Comparison of ENCODE assay signal across 1 cellular context in genomic region chr22:37608477-37609239, GRCh38.
TF ChIP-seq lines count a peak whose summit lies in the region.

Gene GGA1, plus strand, starts transcription at chr22:37608834. Its CDS starts 27 bp downstream, at chr22:37608861.

TF ChIP-seq in GM12878, 131 proteins besides CTCF, POLR2A, EP300 and RAD21 (continued from another document and continues in another):
- no peak for TF ChIP-seq REST (IDR thresholded peaks at IDR 0.05; ENCODE audit: low read depth, low read length)
- TF ChIP-seq YY1 (IDR thresholded peaks at IDR 0.05; ENCODE audit: low read depth, low read length): peak; percentile 95
- no peak for TF ChIP-seq CEBPZ (IDR thresholded peaks at IDR 0.05; ENCODE audit: low read depth, low read length)
- TF ChIP-seq E4F1 (IDR thresholded peaks at IDR 0.05; ENCODE audit: borderline replicate concordance, partially characterized antibody): peak; percentile 90
- TF ChIP-seq TBL1XR1 (IDR thresholded peaks at IDR 0.05; ENCODE audit: low read depth, low read length): 0 out of 2 replicates have a peak, but pooled peaks have one; percentile 59
- TF ChIP-seq CBX3 (IDR thresholded peaks at IDR 0.05; ENCODE audit: borderline replicate concordance, low read depth): no peak
- no peak for TF ChIP-seq E2F4 (IDR thresholded peaks at IDR 0.05; ENCODE audit: low read depth, low read length)
- peak; percentile 63 for TF ChIP-seq SIX5 (IDR thresholded peaks at IDR 0.05; ENCODE audit: low read depth, low read length, severe bottlenecking)
- peak; percentile 98 for TF ChIP-seq ZBTB40 (IDR thresholded peaks at IDR 0.05; ENCODE audit: borderline replicate concordance)
- no peak; the same call in 1 of the 2 replicates for TF ChIP-seq ZNF24 (IDR thresholded peaks at IDR 0.05)
- TF ChIP-seq WRNIP1 (IDR thresholded peaks at IDR 0.05; ENCODE audit: borderline replicate concordance, low read depth, low read length): no peak
- TF ChIP-seq NR2C2 (IDR thresholded peaks at IDR 0.05; ENCODE audit: borderline replicate concordance, control insufficient read depth, insufficient read length, low read depth): no peak
- TF ChIP-seq SMC3 (IDR thresholded peaks at IDR 0.05; ENCODE audit: borderline replicate concordance, low read length): no peak
- TF ChIP-seq ZSCAN29 (IDR thresholded peaks at IDR 0.05): no peak
- peak; percentile 71 for TF ChIP-seq BACH1 (IDR thresholded peaks at IDR 0.05; ENCODE audit: borderline replicate concordance)
- TF ChIP-seq KLF5 (IDR thresholded peaks at IDR 0.05; ENCODE audit: partially characterized antibody): peak; percentile 85
- TF ChIP-seq HDAC6 (IDR thresholded peaks at IDR 0.05; ENCODE audit: unreplicated experiment): peak; percentile 65
- TF ChIP-seq IRF3 (IDR thresholded peaks at IDR 0.05): no peak
- TF ChIP-seq IRF5 (IDR thresholded peaks at IDR 0.05; ENCODE audit: borderline replicate concordance): no peak
- no peak for TF ChIP-seq HSF1 (IDR thresholded peaks at IDR 0.05; ENCODE audit: low read depth, low read length)
- TF ChIP-seq SMARCA5 (IDR thresholded peaks at IDR 0.05): peak; percentile 50; the same call in 1 of the 2 replicates
- peak; percentile 22; the same call in 1 of the 2 replicates for TF ChIP-seq ZNF687 (IDR thresholded peaks at IDR 0.05)
- TF ChIP-seq KAT2A (conservative IDR thresholded peaks at IDR 0.05; ENCODE audit: control insufficient read depth, low read depth, low read length): no peak
- TF ChIP-seq NBN (IDR thresholded peaks at IDR 0.05): peak; percentile 97
- no peak for TF ChIP-seq BMI1 (IDR thresholded peaks at IDR 0.05; ENCODE audit: borderline replicate concordance)
- peak; percentile 86; the same call in 1 of the 2 replicates for TF ChIP-seq RB1 (IDR thresholded peaks at IDR 0.05; ENCODE audit: borderline replicate concordance)
- peak; percentile 58 for TF ChIP-seq SMAD1 (IDR thresholded peaks at IDR 0.05; ENCODE audit: low read depth, partially characterized antibody)
- TF ChIP-seq HCFC1 (IDR thresholded peaks at IDR 0.05; ENCODE audit: low read length): peak; percentile 72
- peak; percentile 83 for TF ChIP-seq FOXK2 (IDR thresholded peaks at IDR 0.05)
- TF ChIP-seq CHD4 (IDR thresholded peaks at IDR 0.05): no peak
- TF ChIP-seq TCF7 (IDR thresholded peaks at IDR 0.05; ENCODE audit: borderline replicate concordance): no peak
- TF ChIP-seq IKZF2 (IDR thresholded peaks at IDR 0.05): peak; percentile 95
- no peak for TF ChIP-seq FOS (IDR thresholded peaks at IDR 0.05; ENCODE audit: borderline replicate concordance, extremely low read depth, insufficient read length)
